In genomic region chr14:86796221-86797074, GRCh38 we compare ENCODE assay signal across 1 cellular context.
A peak's percentile ranks its signal among the peaks of the same experiment; 100 is the strongest.
TF ChIP-seq lines count a peak whose summit lies in the region.

No MANE protein-coding gene starts in this region.

TF ChIP-seq in HepG2, 621 proteins besides CTCF, POLR2A, EP300 and RAD21 (continued from another document):
- TF ChIP-seq ARID5B (CRISPR knock-in tag; IDR thresholded peaks at IDR 0.05) (peak; percentile 30; the same call in 1 of the 2 replicates), PAXIP1 (CRISPR knock-in tag; conservative IDR thresholded peaks at IDR 0.05) (peak; percentile 42; the same call in 1 of the 2 replicates), KMT2B (CRISPR knock-in tag; IDR thresholded peaks at IDR 0.05) (no peak), ATAD3A (CRISPR knock-in tag; IDR thresholded peaks at IDR 0.05) (no peak), ZNF557 (CRISPR knock-in tag; IDR thresholded peaks at IDR 0.05) (no peak), HMG20A (CRISPR knock-in tag; IDR thresholded peaks at IDR 0.05; ENCODE audit: borderline replicate concordance) (peak; percentile 42; the same call in 1 of the 2 replicates), NCOR1 (IDR thresholded peaks at IDR 0.05; ENCODE audit: borderline replicate concordance, low read length) (peak; percentile 49; the same call in 1 of the 2 replicates), KAT8 (CRISPR knock-in tag; IDR thresholded peaks at IDR 0.05) (peak; percentile 19; the same call in 1 of the 2 replicates), CBX5 (CRISPR knock-in tag; IDR thresholded peaks at IDR 0.05; ENCODE audit: borderline replicate concordance) (no peak), EHMT2 (IDR thresholded peaks at IDR 0.05; ENCODE audit: borderline replicate concordance, low read depth, low read length) (peak; percentile 46; the same call in 1 of the 2 replicates), SOX13 (IDR thresholded peaks at IDR 0.05) (no peak), SOX13 (CRISPR knock-in tag; conservative IDR thresholded peaks at IDR 0.05 in 1 of 2, IDR thresholded peaks at IDR 0.05 in 1 of 2) (peak in 1 of 2 experiments; percentile 33; a peak in 1 of 4 replicates), HNF4A (CRISPR knock-in tag; IDR thresholded peaks at IDR 0.05) (peak; percentile 72), ZNF644 (CRISPR knock-in tag; IDR thresholded peaks at IDR 0.05; ENCODE audit: low read depth) (peak; percentile 91), HNF4G (IDR thresholded peaks at IDR 0.05; ENCODE audit: borderline replicate concordance, low read depth, low read length) (0 out of 2 replicates have a peak, but pooled peaks have one; percentile 21), HNF4G (CRISPR knock-in tag; IDR thresholded peaks at IDR 0.05; ENCODE audit: borderline replicate concordance, low read depth) (no peak), ZNF7 (CRISPR knock-in tag; IDR thresholded peaks at IDR 0.05) (peak; percentile 45; the same call in 1 of the 2 replicates), DPF2 (CRISPR knock-in tag; IDR thresholded peaks at IDR 0.05; ENCODE audit: borderline replicate concordance, low read depth) (no peak), ZNF282 (IDR thresholded peaks at IDR 0.05; ENCODE audit: partially characterized antibody) (no peak), YEATS2 (CRISPR knock-in tag; IDR thresholded peaks at IDR 0.05; ENCODE audit: borderline replicate concordance) (no peak), HOMEZ (CRISPR knock-in tag; IDR thresholded peaks at IDR 0.05; ENCODE audit: low read depth) (peak; percentile 54; the same call in 1 of the 2 replicates), ASH2L (IDR thresholded peaks at IDR 0.05; ENCODE audit: insufficient read length, low read depth, low read length) (peak; percentile 30), SOX5 (CRISPR knock-in tag; IDR thresholded peaks at IDR 0.05; ENCODE audit: borderline replicate concordance) (0 out of 2 replicates have a peak, but pooled peaks have one; percentile 6)
